In genomic region chrX:149044471-149044870, GRCh38 we compare ENCODE assay signal across 9 cellular contexts.
"Had no signal": no experiment of that assay in that cellular context is flagged by ENCODE, and none has a peak within 500 bp of the region (broad histone marks: within the 10 kb centered on the region; RNA-seq: fewer than 3 reads in every experiment).

No MANE protein-coding gene starts in this region.

- H3K4me3 ChIP-seq: GM23338 had no signal

- FAIRE-seq: H1, H54, HepG2 had no signal

- H3K36me3 Mint-ChIP-seq: IgD-negative memory B cell had no signal

- H3K4me1 Mint-ChIP-seq: GM23338, H9, IgD-negative memory B cell had no signal

- H3K4me2 ChIP-seq: GM23338 had no signal

- H3K4me3 Mint-ChIP-seq: GM23338, H9, IgD-negative memory B cell had no signal

- ATAC-seq: GM23338, HepG2 had no signal

- H3K27ac Mint-ChIP-seq: GM23338, H9, IgD-negative memory B cell had no signal

- H2AFZ ChIP-seq: GM23338 had no signal

- H3K27ac ChIP-seq: HL-60 had no signal

- H3K9me3 Mint-ChIP-seq: GM23338, IgD-negative memory B cell had no signal

- H3K27me3 Mint-ChIP-seq: IgD-negative memory B cell had no signal

- DNase-seq: H9, HCEC 1CT, KBM-7 had no signal
